ENCODE assay signal across 28 cellular contexts in genomic region chr14:29370024-29370423, GRCh38.
"Had no signal": no experiment of that assay in that cellular context is flagged by ENCODE, and none has a peak within 500 bp of the region (broad histone marks: within the 10 kb centered on the region; RNA-seq: fewer than 3 reads in every experiment).

No MANE protein-coding gene starts in this region.

- H3K4me1 ChIP-seq: ascending aorta, breast epithelium, esophagus muscularis mucosa, heart left ventricle had no signal

- H3K4me3 ChIP-seq: ascending aorta, breast epithelium, coronary artery, dorsolateral prefrontal cortex, esophagus muscularis mucosa, heart left ventricle had no signal

- H3K36me3 ChIP-seq: ascending aorta, breast epithelium, esophagus muscularis mucosa, heart left ventricle had no signal

- H3K27ac ChIP-seq: ascending aorta, breast epithelium, coronary artery, dorsolateral prefrontal cortex, esophagus muscularis mucosa, heart left ventricle, VCaP had no signal

- ATAC-seq: activated naive CD4-positive, alpha-beta T cell treated with anti-CD3 and anti-CD28 coated beads, Interleukin-2, amount 50 U/mL, for 72 hours; activated T-cell treated with anti-CD3 and anti-CD28 coated beads, Interleukin-2, amount 50 U/mL, for 72 hours; heart left ventricle; WTC11 had no signal

- DNase-seq: activated CD4-positive, alpha-beta memory T cell treated with anti-CD3 and anti-CD28 coated beads, Interleukin-2, amount 10 ng/mL, durations not matched to agents 7 days and 5 days; activated CD4-positive, alpha-beta T cell treated with anti-CD3 and anti-CD28 coated beads for 1 hour; activated CD4-positive, alpha-beta T cell treated with anti-CD3 and anti-CD28 coated beads for 4 hours; activated CD4-positive, alpha-beta T cell treated with anti-CD3 and anti-CD28 coated beads, Interleukin-2, amount 10 ng/mL, durations not matched to agents 7 days and 5 days; activated CD4-positive, alpha-beta T cell treated with anti-CD3 and anti-CD28 coated beads, Interleukin-2, amount 50 U/mL, for 4 hours; activated CD8-positive, alpha-beta memory T cell treated with anti-CD3 and anti-CD28 coated beads, Interleukin-2, amount 50 U/mL, for 48 hours; activated gamma-delta T cell; activated naive CD4-positive, alpha-beta T cell; activated naive CD4-positive, alpha-beta T cell treated with anti-CD3 and anti-CD28 coated beads, Interleukin-2, amount 10 ng/mL, durations not matched to agents 7 days and 5 days; activated naive CD8-positive, alpha-beta T cell treated with anti-CD3 and anti-CD28 coated beads, Interleukin-2, amount 10 ng/mL, durations not matched to agents 7 days and 5 days; activated T-cell treated with anti-CD3 and anti-CD28 coated beads for 4 hours; activated T-cell treated with anti-CD3 and anti-CD28 coated beads, Interleukin-2, amount 50 U/mL, for 24 hours; activated T-cell treated with anti-CD3 and anti-CD28 coated beads, Interleukin-2, amount 50 U/mL, for 72 hours; dorsolateral prefrontal cortex; effector memory CD4-positive, alpha-beta T cell; endodermal cell; erythroblast; glutamatergic neuron; T-helper 2 cell had no signal

- FAIRE-seq: frontal cortex had no signal

- H3K27me3 ChIP-seq: ascending aorta, breast epithelium, dorsolateral prefrontal cortex, esophagus muscularis mucosa, heart left ventricle had no signal

- H3K9me3 ChIP-seq: ascending aorta had no signal
